In genomic region chr14:28756896-28757570, GRCh38 we compare ENCODE assay signal across 10 cellular contexts. TPM values are rescaled to one million over a fixed set of nuclear protein-coding genes. Genes with fewer than 3 reads are reported as not detected.
DNase-seq lines count a peak whose midpoint lies in the region; ATAC-seq and TF ChIP-seq lines count a peak whose summit lies in the region.
"Had no signal": no experiment of that assay in that cellular context is flagged by ENCODE, and none has a peak within 500 bp of the region (broad histone marks: within the 10 kb centered on the region; RNA-seq: fewer than 3 reads in every experiment).

No MANE protein-coding gene starts in this region.

- H3K4me1 Mint-ChIP-seq in stimulated activated naive B cell treated with anti-CD40 and anti-IgM and Interleukin-4, amounts not matched to agents 10 μg/mL and 1 μg/mL and 100 μg/mL, for 72 hours: peaks cover 2 to 14% of the 10 kb centered on the region in 2 donors
- peaks cover 0 to 2% of the 10 kb centered on the region in 2 donors for H3K4me1 Mint-ChIP-seq in immature natural killer cell
- no peaks in the 10 kb centered on the region for H3K4me1 Mint-ChIP-seq in activated T-cell treated with anti-CD3 and anti-CD28 coated beads, Interleukin-2, amount 50 U/mL, for 72 hours (ENCODE audit: low read depth)

- no peak overlapping the region for H3K4me3 ChIP-seq in fibroblast of villous mesenchyme (ENCODE audit: low read depth, low read length)
- H3K4me3 ChIP-seq: BLaER1 had no signal

- H3K27ac Mint-ChIP-seq in stimulated activated naive B cell treated with anti-CD40 and anti-IgM and Interleukin-4, amounts not matched to agents 10 μg/mL and 1 μg/mL and 100 μg/mL, for 72 hours: peak overlapping the region; percentile 75
- no peak overlapping the region for H3K27ac Mint-ChIP-seq in immature natural killer cell
- H3K27ac Mint-ChIP-seq in activated T-cell treated with anti-CD3 and anti-CD28 coated beads, Interleukin-2, amount 50 U/mL, for 72 hours: no peak overlapping the region

- H3K27me3 Mint-ChIP-seq in stimulated activated naive B cell treated with anti-CD40 and anti-IgM and Interleukin-4, amounts not matched to agents 10 μg/mL and 1 μg/mL and 100 μg/mL, for 72 hours: peaks cover 74 to 80% of the 10 kb centered on the region in 2 donors
- H3K27me3 Mint-ChIP-seq in immature natural killer cell (ENCODE audit: low read depth in 3 of 3): peaks cover 21 to 28% (median 27%) of the 10 kb centered on the region in 3 donors
- peaks cover 72% of the 10 kb centered on the region for H3K27me3 Mint-ChIP-seq in activated T-cell treated with anti-CD3 and anti-CD28 coated beads, Interleukin-2, amount 50 U/mL, for 72 hours (ENCODE audit: low read depth)

- no peak overlapping the region for H3K4me3 Mint-ChIP-seq in stimulated activated naive B cell treated with anti-CD40 and anti-IgM and Interleukin-4, amounts not matched to agents 10 μg/mL and 1 μg/mL and 100 μg/mL, for 72 hours
- no peak overlapping the region for H3K4me3 Mint-ChIP-seq in immature natural killer cell
- no peak overlapping the region for H3K4me3 Mint-ChIP-seq in activated T-cell treated with anti-CD3 and anti-CD28 coated beads, Interleukin-2, amount 50 U/mL, for 72 hours

- peak; percentile 75 for TF ChIP-seq CTCF in fibroblast of villous mesenchyme (IDR thresholded peaks at IDR 0.05; ENCODE audit: insufficient read depth, low read depth, low read length)

- no peaks in the 10 kb centered on the region for H3K36me3 Mint-ChIP-seq in stimulated activated naive B cell treated with anti-CD40 and anti-IgM and Interleukin-4, amounts not matched to agents 10 μg/mL and 1 μg/mL and 100 μg/mL, for 72 hours
- peaks cover 0 to 8% (median 0%) of the 10 kb centered on the region in 3 donors for H3K36me3 Mint-ChIP-seq in immature natural killer cell
- H3K36me3 Mint-ChIP-seq in activated T-cell treated with anti-CD3 and anti-CD28 coated beads, Interleukin-2, amount 50 U/mL, for 72 hours (ENCODE audit: insufficient read depth in 2 of 2): peaks cover 5 to 14% of the 10 kb centered on the region in 2 donors

- no peak for ATAC-seq in stimulated activated naive B cell treated with anti-CD40 and anti-IgM and Interleukin-4, amounts not matched to agents 10 μg/mL and 1 μg/mL and 100 μg/mL, for 72 hours (replicated peaks)
- no peak for ATAC-seq in GM21717 (IDR thresholded peaks at IDR 0.05; ENCODE audit: unreplicated experiment)
- no peak for ATAC-seq in activated T-cell treated with anti-CD3 and anti-CD28 coated beads, Interleukin-2, amount 50 U/mL, for 72 hours (replicated peaks in 1 of 2)

- DNase-seq in DMS53 (lab: John Stamatoyannopoulos, UW) (peak; percentile 12), DMS53 treated with DMSO at 0.1 percent for 48 hours (lab: John Stamatoyannopoulos, UW; ENCODE audit: unreplicated experiment) (no peak), RKO (ENCODE audit: low spot score) (peak; percentile 55), fibroblast of villous mesenchyme (ENCODE audit: low read depth) (peak; percentile 46), immature natural killer cell (no peak)
- no peak for DNase-seq in stimulated activated naive B cell treated with anti-CD40 and anti-IgM and Interleukin-4, amounts not matched to agents 10 μg/mL and 1 μg/mL and 100 μg/mL, for 72 hours
- no peak for DNase-seq in activated T-cell treated with anti-CD3 and anti-CD28 coated beads, Interleukin-2, amount 50 U/mL, for 72 hours
- DNase-seq: NCI-H2107 had no signal

- H3K9me3 Mint-ChIP-seq in stimulated activated naive B cell treated with anti-CD40 and anti-IgM and Interleukin-4, amounts not matched to agents 10 μg/mL and 1 μg/mL and 100 μg/mL, for 72 hours: peaks cover 0 to 2% of the 10 kb centered on the region in 2 donors
- peaks cover 21 to 74% (median 34%) of the 10 kb centered on the region in 6 donors for H3K9me3 Mint-ChIP-seq in immature natural killer cell
- peaks cover 0 to 3% of the 10 kb centered on the region in 2 donors for H3K9me3 Mint-ChIP-seq in activated T-cell treated with anti-CD3 and anti-CD28 coated beads, Interleukin-2, amount 50 U/mL, for 72 hours

RNA-seq across cellular contexts. Expression of gene FOXG1, which starts 9.6 kb away (rescaled TPM):
- total RNA-seq in fibroblast of villous mesenchyme: under 0.01 TPM in 1 of 2 replicates, not detected in the other
- not detected for polyA plus RNA-seq in immature natural killer cell
- not detected for total RNA-seq in activated T-cell treated with anti-CD3 and anti-CD28 coated beads, Interleukin-2, amount 50 U/mL, for 72 hours

Comparison
In these comparisons a context has a peak if more than half of its experiments do, and no peak if none do; other contexts are left out.
1. DNase-seq: peak in DMS53 (single experiment), RKO (single experiment) and fibroblast of villous mesenchyme (single experiment); none in DMS53 treated with DMSO at 0.1 percent for 48 hours (single experiment), stimulated activated naive B cell treated with anti-CD40 and anti-IgM and Interleukin-4, amounts not matched to agents 10 μg/mL and 1 μg/mL and 100 μg/mL, for 72 hours (single experiment), immature natural killer cell (0 of 3) and activated T-cell treated with anti-CD3 and anti-CD28 coated beads, Interleukin-2, amount 50 U/mL, for 72 hours (0 of 2).